In the genomic region with DNA sequence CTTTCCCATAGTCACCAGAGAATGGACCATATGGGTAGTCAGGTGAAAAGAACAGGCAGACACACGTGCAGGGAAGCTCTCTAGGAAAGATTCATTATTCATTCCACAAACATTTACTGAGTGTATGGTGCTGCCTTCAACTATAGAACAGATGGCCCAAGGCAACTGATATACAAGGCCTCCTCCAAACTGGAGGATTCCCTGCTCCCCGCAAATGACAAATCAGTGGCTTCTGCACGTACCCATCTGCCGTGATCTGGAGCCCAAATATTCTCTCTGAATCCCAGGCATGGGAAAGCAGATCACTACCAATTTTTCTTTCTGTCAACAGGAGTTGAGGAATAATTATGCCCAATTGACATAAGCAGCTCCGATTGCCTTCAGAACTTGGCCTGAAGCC, we compare ENCODE assay signal across 18 cellular contexts.
"Had no signal": no experiment of that assay in that cellular context is flagged by ENCODE, and none has a peak within 500 bp of the region (broad histone marks: within the 10 kb centered on the region; RNA-seq: fewer than 3 reads in every experiment).

No MANE protein-coding gene starts in this region.

- DNase-seq: activated CD4-positive, alpha-beta T cell treated with anti-CD3 and anti-CD28 coated beads, Interleukin-2, amount 50 U/mL, for 48 hours; activated CD8-positive, alpha-beta memory T cell treated with anti-CD3 and anti-CD28 coated beads, Interleukin-2, amount 50 U/mL, for 4 hours; activated naive CD4-positive, alpha-beta T cell; colonic mucosa; immature natural killer cell; left cardiac atrium; lower lobe of right lung; midbrain; naive thymus-derived CD4-positive, alpha-beta T cell; stimulated activated CD4-positive, alpha-beta T cell treated with anti-CD3 and anti-CD28 coated beads, Interleukin-4, amount 100 ng/mL, for 4 hours; stimulated activated naive CD8-positive, alpha-beta T cell treated with anti-CD3 and anti-CD28 coated beads, Interleukin-15, amount 100 ng/mL, for 72 hours had no signal

- FAIRE-seq: astrocyte, endothelial cell of umbilical vein had no signal

- H3K9me3 ChIP-seq: colonic mucosa, lower lobe of right lung, thoracic aorta had no signal

- H3K4me3 ChIP-seq: cardiac muscle cell, colonic mucosa, lower lobe of right lung, skin epidermis, thoracic aorta had no signal

- ATAC-seq: activated CD4-positive, CD25-positive, alpha-beta regulatory T cell treated with anti-CD3 and anti-CD28 coated beads, Interleukin-2, amount 50 U/mL, for 24 hours; foreskin keratinocyte; left cardiac atrium; lower lobe of right lung; naive thymus-derived CD4-positive, alpha-beta T cell; stimulated activated naive CD8-positive, alpha-beta T cell treated with anti-CD3 and anti-CD28 coated beads, Interleukin-15, amount 100 ng/mL, for 72 hours had no signal

- H3K27me3 ChIP-seq: cardiac muscle cell, colonic mucosa, foreskin keratinocyte had no signal

- H3K27me3 Mint-ChIP-seq: naive thymus-derived CD4-positive, alpha-beta T cell; stimulated activated naive CD8-positive, alpha-beta T cell treated with anti-CD3 and anti-CD28 coated beads, Interleukin-15, amount 100 ng/mL, for 72 hours had no signal

- H3K27ac ChIP-seq: cardiac muscle cell, colonic mucosa, foreskin keratinocyte, lower lobe of right lung, skin epidermis, thoracic aorta had no signal

- H3K36me3 ChIP-seq: cardiac muscle cell, colonic mucosa, lower lobe of right lung, thoracic aorta had no signal

- H3K4me1 Mint-ChIP-seq: immature natural killer cell; naive thymus-derived CD4-positive, alpha-beta T cell; stimulated activated naive CD8-positive, alpha-beta T cell treated with anti-CD3 and anti-CD28 coated beads, Interleukin-15, amount 100 ng/mL, for 72 hours had no signal

- H3K27ac Mint-ChIP-seq: immature natural killer cell; naive thymus-derived CD4-positive, alpha-beta T cell; stimulated activated naive CD8-positive, alpha-beta T cell treated with anti-CD3 and anti-CD28 coated beads, Interleukin-15, amount 100 ng/mL, for 72 hours had no signal

- H3K4me3 Mint-ChIP-seq: immature natural killer cell; naive thymus-derived CD4-positive, alpha-beta T cell; stimulated activated naive CD8-positive, alpha-beta T cell treated with anti-CD3 and anti-CD28 coated beads, Interleukin-15, amount 100 ng/mL, for 72 hours had no signal

- H3K4me1 ChIP-seq: colonic mucosa, foreskin keratinocyte, lower lobe of right lung had no signal
